13 cellular contexts compared by ENCODE assay signal in the genomic region with DNA sequence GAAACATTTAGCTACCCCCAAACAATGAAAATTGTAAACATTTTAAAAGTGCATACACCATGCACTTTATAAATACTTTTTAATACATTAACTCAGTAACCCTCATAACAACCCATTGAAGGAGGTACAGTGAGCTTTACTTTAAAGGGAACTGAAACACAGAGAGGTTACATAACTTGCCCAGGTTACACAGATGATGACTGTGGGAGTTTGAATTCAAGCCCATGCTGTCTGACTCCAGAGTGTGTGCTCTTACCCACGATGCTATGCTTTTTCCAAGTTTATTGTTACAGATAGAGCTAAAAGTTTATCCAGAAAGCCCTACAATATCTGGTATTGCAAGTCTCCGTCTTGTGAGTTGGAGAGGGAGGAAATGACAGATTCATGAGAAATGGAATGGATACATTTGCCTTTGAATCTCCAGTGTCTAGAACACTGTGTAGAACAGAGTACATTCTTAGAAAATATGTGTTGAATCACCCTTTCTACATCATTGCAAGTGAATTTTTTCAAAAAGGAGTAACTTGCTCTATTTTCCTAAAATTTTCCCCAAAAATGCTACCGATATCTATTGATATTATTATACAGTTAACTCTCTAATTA.
A peak's percentile ranks its signal among the peaks of the same experiment; 100 is the strongest.
DNase-seq lines count a peak whose midpoint lies in the region; ATAC-seq and TF ChIP-seq lines count a peak whose summit lies in the region.
"Had no signal": no experiment of that assay in that cellular context is flagged by ENCODE, and none has a peak within 500 bp of the region (broad histone marks: within the 10 kb centered on the region; RNA-seq: fewer than 3 reads in every experiment).

No MANE protein-coding gene starts in this region.

- BruUV-seq in IMR-90 (replicated peaks; lab: Mats Ljungman, UMichigan): no TSS peak

- no peaks in the 10 kb centered on the region for H3K9me3 ChIP-seq in IMR-90 (ENCODE audit: control insufficient read depth, insufficient read depth, low read length)

- H4K5ac ChIP-seq in IMR-90 (ENCODE audit: low read depth, low read length): no peak overlapping the region; the same call in 1 of the 2 replicates

- no peaks in the 10 kb centered on the region for H3K9me1 ChIP-seq in IMR-90 (ENCODE audit: insufficient read depth, low read length)

- in situ Hi-C loops in IMR-90 (cut with MboI; ENCODE audit: low sequenced_read_pairs): no loop called here

- 0 out of 2 replicates have a peak overlapping the region, but pooled peaks have one; percentile 7 for H3K4ac ChIP-seq in IMR-90 (ENCODE audit: low read depth, low read length)

- H3K18ac ChIP-seq in IMR-90 (ENCODE audit: low read depth, low read length): peak overlapping the region; percentile 42; the same call in 1 of the 2 replicates

- no peak for TF ChIP-seq RAD21 in IMR-90 (IDR thresholded peaks at IDR 0.05; ENCODE audit: low read length)

- no peaks in the 10 kb centered on the region for H4K20me1 ChIP-seq in IMR-90 (ENCODE audit: insufficient read depth, low read length)

- no peaks in the 10 kb centered on the region for H3K4me1 Mint-ChIP-seq in T-cell
- H3K4me1 Mint-ChIP-seq: brain, natural killer cell had no signal

- no peak overlapping the region for H3K27ac Mint-ChIP-seq in T-cell
- H3K27ac Mint-ChIP-seq: brain, natural killer cell had no signal

- POLR2A ChIA-PET in IMR-90 (lab: Charles Lee; ENCODE audit: unreplicated experiment): no interaction called here
- POLR2A ChIA-PET in T-cell (lab: Charles Lee): no interaction called here

- CTCF ChIA-PET in IMR-90 (lab: Yijun Ruan, JAX) (interaction anchor here (0.6 kb wide), 1 partner anchor 86 kb away, joined by 3 read pairs; no protein-coding TSS in a partner anchor), T-cell (lab: Charles Lee) (no interaction called here)

- ATAC-seq in GM19455 (IDR thresholded peaks at IDR 0.05; ENCODE audit: unreplicated experiment) (peak; percentile 87), HG02943 (IDR thresholded peaks at IDR 0.05; ENCODE audit: low read depth, unreplicated experiment) (peak; percentile 94), IMR-90 (ENCODE audit: low read depth) (peak; percentile 29; the same call in 1 of the 2 replicates), T-cell (replicated peaks in 1 of 4) (no peak)
- ATAC-seq in stimulated activated naive CD8-positive, alpha-beta T cell treated with anti-CD3 and anti-CD28 coated beads, Interleukin-15, Interleukin-2, amounts not matched to agents 100 U/mL and 50 U/mL, for 24 hours: no peak
- ATAC-seq: natural killer cell had no signal

- DNase-seq in GM10266 (ENCODE audit: extremely low spot score) (peak; percentile 37), IMR-90 (peak; percentile 67), HT-29 (ENCODE audit: low spot score) (no peak), T-cell (no peak)
- no peak for DNase-seq in activated CD8-positive, alpha-beta memory T cell treated with anti-CD3 and anti-CD28 coated beads, Interleukin-2, amount 50 U/mL, for 4 hours
- no peak for DNase-seq in stimulated activated naive CD8-positive, alpha-beta T cell treated with anti-CD3 and anti-CD28 coated beads, Interleukin-15, Interleukin-2, amounts not matched to agents 100 U/mL and 50 U/mL, for 24 hours
- DNase-seq: kidney; natural killer cell; stimulated activated naive CD4-positive, alpha-beta T cell; T-helper 9 cell had no signal

- H3K56ac ChIP-seq in IMR-90 (ENCODE audit: extremely low read depth, insufficient read depth, low read length): no peak overlapping the region

- H2BK15ac ChIP-seq in IMR-90 (ENCODE audit: low read depth, low read length): no peak overlapping the region

- H2AFZ ChIP-seq in IMR-90 (replicated peaks; ENCODE audit: low read length, poor library complexity): no peak overlapping the region

- peak overlapping the region; percentile 37; the same call in 1 of the 2 replicates for H3K14ac ChIP-seq in IMR-90 (replicated peaks; ENCODE audit: low read depth, low read length)

- intact Hi-C loops in IMR-90 (cut with micrococcal nuclease): no loop called here

- no peak overlapping the region; the same call in 1 of the 2 replicates for H4K91ac ChIP-seq in IMR-90 (ENCODE audit: insufficient read depth, low read depth, low read length)

- no peaks in the 10 kb centered on the region for H3K27me3 Mint-ChIP-seq in T-cell
- H3K27me3 Mint-ChIP-seq: brain had no signal

- TF ChIP-seq POLR2A in IMR-90 (IDR thresholded peaks at IDR 0.05; ENCODE audit: low read depth, low read length): no peak

- no peak overlapping the region for H2AK5ac ChIP-seq in IMR-90 (ENCODE audit: low read depth, low read length)

- H3K4me1 ChIP-seq in IMR-90 (ENCODE audit: control insufficient read depth, insufficient read depth, low read length): no peaks in the 10 kb centered on the region

- H3K23ac ChIP-seq in IMR-90 (ENCODE audit: low read depth, low read length): no peak overlapping the region

- peaks cover 0 to 2% (median 0%) of the 10 kb centered on the region in 3 donors for H3K9me3 Mint-ChIP-seq in T-cell
- H3K9me3 Mint-ChIP-seq: brain had no signal

- H3K4me2 ChIP-seq in IMR-90 (ENCODE audit: low read depth, low read length): no peak overlapping the region; the same call in 1 of the 2 replicates

- 0 out of 2 replicates have a peak overlapping the region, but pooled peaks have one; percentile 53 for H2BK20ac ChIP-seq in IMR-90 (ENCODE audit: low read depth, low read length)

- H3K36me3 ChIP-seq in IMR-90 (ENCODE audit: control insufficient read depth, insufficient read depth, low read length): no peaks in the 10 kb centered on the region

- dilution Hi-C loops in IMR-90 (cut with HindIII; ENCODE audit: low sequenced_read_pairs, unreplicated experiment): no loop called here

- H2BK120ac ChIP-seq in IMR-90 (ENCODE audit: low read depth, low read length): peak overlapping the region; percentile 42; the same call in 1 of the 2 replicates

- H3K27ac ChIP-seq in IMR-90 (ENCODE audit: insufficient read depth, low read length): no peak overlapping the region

- H3K9ac ChIP-seq in IMR-90 (ENCODE audit: low read depth, low read length): no peak overlapping the region

- H2AK9ac ChIP-seq in IMR-90 (replicated peaks; ENCODE audit: low read depth, low read length, poor library complexity): no peak overlapping the region

- H3K4me3 Mint-ChIP-seq in T-cell: no peak overlapping the region
- H3K4me3 Mint-ChIP-seq: brain, natural killer cell had no signal

- no CpG with 5 or more reads among the region's 3 CpGs for WGBS in IMR-90 (ENCODE audit: extremely low coverage in 2 of 2, insufficient read length in 1 of 2), 2 experiments

- no peaks in the 10 kb centered on the region for H3K79me1 ChIP-seq in IMR-90 (ENCODE audit: low read depth in 1 of 2, low read length in 2 of 2)

- no peaks in the 10 kb centered on the region for H3K27me3 ChIP-seq in IMR-90 (ENCODE audit: control insufficient read depth, insufficient read depth, low read length)

- H2BK5ac ChIP-seq in IMR-90 (ENCODE audit: low read depth, low read length, poor library complexity, severe bottlenecking): peak overlapping the region; percentile 57

- H3K4me3 ChIP-seq in IMR-90 (ENCODE audit: insufficient read depth, low read depth, low read length): no peak overlapping the region

- H4K8ac ChIP-seq in IMR-90 (ENCODE audit: low read depth in 2 of 2, low read length in 2 of 2): no peak overlapping the region

- H3K36me3 Mint-ChIP-seq in T-cell: no peaks in the 10 kb centered on the region
- H3K36me3 Mint-ChIP-seq: brain, natural killer cell had no signal

- TF ChIP-seq CTCF in GM10266 (IDR thresholded peaks at IDR 0.05; ENCODE audit: control insufficient read depth, insufficient read depth, low read depth, missing control alignments) (no peak), IMR-90 (conservative IDR thresholded peaks at IDR 0.05; ENCODE audit: low read depth, low read length) (no peak)

TF ChIP-seq in IMR-90, 13 proteins besides CTCF, POLR2A, EP300 and RAD21:
- TF ChIP-seq SMC3 (IDR thresholded peaks at IDR 0.05; ENCODE audit: low read depth, low read length) (no peak), FOS (IDR thresholded peaks at IDR 0.05; ENCODE audit: low read depth, low read length) (no peak), RCOR1 (IDR thresholded peaks at IDR 0.05; ENCODE audit: insufficient replicate concordance, low read length) (no peak), BHLHE40 (IDR thresholded peaks at IDR 0.05; ENCODE audit: low read depth, low read length) (no peak), CHD1 (IDR thresholded peaks at IDR 0.05; ENCODE audit: low read depth, low read length) (no peak), NFE2L2 (IDR thresholded peaks at IDR 0.05; ENCODE audit: low read depth, low read length) (no peak), MAFK (IDR thresholded peaks at IDR 0.05; ENCODE audit: low read depth, low read length) (no peak), MXI1 (IDR thresholded peaks at IDR 0.05; ENCODE audit: borderline replicate concordance, low read depth, low read length) (no peak), CEBPB (IDR thresholded peaks at IDR 0.05; ENCODE audit: low read depth, low read length) (no peak), RFX5 (IDR thresholded peaks at IDR 0.05; ENCODE audit: low read depth, low read length) (no peak), MAZ (IDR thresholded peaks at IDR 0.05; ENCODE audit: borderline replicate concordance, low read depth, low read length) (no peak)
- TF ChIP-seq, protein P1, sequence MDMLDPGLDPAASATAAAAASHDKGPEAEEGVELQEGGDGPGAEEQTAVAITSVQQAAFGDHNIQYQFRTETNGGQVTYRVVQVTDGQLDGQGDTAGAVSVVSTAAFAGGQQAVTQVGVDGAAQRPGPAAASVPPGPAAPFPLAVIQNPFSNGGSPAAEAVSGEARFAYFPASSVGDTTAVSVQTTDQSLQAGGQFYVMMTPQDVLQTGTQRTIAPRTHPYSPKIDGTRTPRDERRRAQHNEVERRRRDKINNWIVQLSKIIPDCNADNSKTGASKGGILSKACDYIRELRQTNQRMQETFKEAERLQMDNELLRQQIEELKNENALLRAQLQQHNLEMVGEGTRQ (IDR thresholded peaks at IDR 0.05; ENCODE audit: low read depth, low read length): no peak
- TF ChIP-seq, protein P2, sequence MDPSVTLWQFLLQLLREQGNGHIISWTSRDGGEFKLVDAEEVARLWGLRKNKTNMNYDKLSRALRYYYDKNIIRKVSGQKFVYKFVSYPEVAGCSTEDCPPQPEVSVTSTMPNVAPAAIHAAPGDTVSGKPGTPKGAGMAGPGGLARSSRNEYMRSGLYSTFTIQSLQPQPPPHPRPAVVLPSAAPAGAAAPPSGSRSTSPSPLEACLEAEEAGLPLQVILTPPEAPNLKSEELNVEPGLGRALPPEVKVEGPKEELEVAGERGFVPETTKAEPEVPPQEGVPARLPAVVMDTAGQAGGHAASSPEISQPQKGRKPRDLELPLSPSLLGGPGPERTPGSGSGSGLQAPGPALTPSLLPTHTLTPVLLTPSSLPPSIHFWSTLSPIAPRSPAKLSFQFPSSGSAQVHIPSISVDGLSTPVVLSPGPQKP (IDR thresholded peaks at IDR 0.05; ENCODE audit: borderline replicate concordance, low read depth, low read length): no peak

Comparison
In these comparisons a context has a peak if more than half of its experiments do, and no peak if none do; other contexts are left out.
1. DNase-seq: peak in GM10266 (single experiment) and IMR-90 (single experiment); none in activated CD8-positive, alpha-beta memory T cell treated with anti-CD3 and anti-CD28 coated beads, Interleukin-2, amount 50 U/mL, for 4 hours (single experiment), HT-29 (single experiment), stimulated activated naive CD8-positive, alpha-beta T cell treated with anti-CD3 and anti-CD28 coated beads, Interleukin-15, Interleukin-2, amounts not matched to agents 100 U/mL and 50 U/mL, for 24 hours (single experiment) and T-cell (0 of 34).
2. ATAC-seq: peak in GM19455 (single experiment), HG02943 (single experiment) and IMR-90 (single experiment); none in stimulated activated naive CD8-positive, alpha-beta T cell treated with anti-CD3 and anti-CD28 coated beads, Interleukin-15, Interleukin-2, amounts not matched to agents 100 U/mL and 50 U/mL, for 24 hours (single experiment) and T-cell (0 of 4).